Comparison of ENCODE assay signal across 8 cellular contexts in genomic region chr12:15982471-15982870, GRCh38.
DNase-seq lines count a peak whose midpoint lies in the region; ATAC-seq and TF ChIP-seq lines count a peak whose summit lies in the region.

No MANE protein-coding gene starts in this region.

- intact Hi-C loops in mammary epithelial cell (cut with micrococcal nuclease): loop anchor here (5.0 kb wide), 1 partner anchor 380 kb away; no protein-coding TSS in a partner anchor

- H4K20me1 ChIP-seq in mammary epithelial cell (ENCODE audit: insufficient read depth, low read length): no peaks in the 10 kb centered on the region

- no peak overlapping the region for H3K4me2 ChIP-seq in mammary epithelial cell (ENCODE audit: insufficient read depth, low read depth, low read length)

- H3K9me3 ChIP-seq in mammary epithelial cell (replicated peaks; ENCODE audit: insufficient read depth, low read length): no peaks in the 10 kb centered on the region

- peaks cover 3% of the 10 kb centered on the region for H3K36me3 ChIP-seq in mammary epithelial cell (ENCODE audit: insufficient read depth, low read length)

- CTCF ChIA-PET in mammary epithelial cell (lab: Charles Lee; ENCODE audit: low non-redundant PET): interaction anchor here (0.6 kb wide), 3 partner anchors 71 to 967 kb away, joined by 3 to 4 read pairs (median 4); partner anchors contain the start of gene DERA

- H3K9me3 Mint-ChIP-seq in activated T-cell treated with anti-CD3 and anti-CD28 coated beads, Interleukin-2, amount 50 U/mL, for 24 hours: no peaks in the 10 kb centered on the region

- no peak overlapping the region for H3K27ac ChIP-seq in mammary epithelial cell (ENCODE audit: insufficient read depth, low read depth, low read length)

- no peak for ATAC-seq in HG03342 (IDR thresholded peaks at IDR 0.05; ENCODE audit: unreplicated experiment)
- no peak for ATAC-seq in HG03135 (IDR thresholded peaks at IDR 0.05; ENCODE audit: unreplicated experiment)
- no peak for ATAC-seq in GM21390 (IDR thresholded peaks at IDR 0.05; ENCODE audit: unreplicated experiment)

- H3K27ac Mint-ChIP-seq in activated T-cell treated with anti-CD3 and anti-CD28 coated beads, Interleukin-2, amount 50 U/mL, for 24 hours: no peak overlapping the region

- BruUV-seq in mammary epithelial cell (replicated peaks; lab: Mats Ljungman, UMichigan): TSS peak; percentile 66

- H3K4me1 ChIP-seq in mammary epithelial cell (ENCODE audit: insufficient read depth, low read length): peaks cover 9% of the 10 kb centered on the region

- H3K27me3 ChIP-seq in mammary epithelial cell (ENCODE audit: insufficient read depth, low read length): no peaks in the 10 kb centered on the region

- H3K4me1 Mint-ChIP-seq in activated T-cell treated with anti-CD3 and anti-CD28 coated beads, Interleukin-2, amount 50 U/mL, for 24 hours (ENCODE audit: low read depth): peaks cover 5% of the 10 kb centered on the region

- TF ChIP-seq CTCF in mammary epithelial cell (conservative IDR thresholded peaks at IDR 0.05 in 1 of 2, IDR thresholded peaks at IDR 0.05 in 1 of 2; ENCODE audit: extremely low read depth in 1 of 2, insufficient read depth in 1 of 2, low read depth in 1 of 2, low read length in 2 of 2): peak; percentile 48 to 50

- DNase-seq in Caki2 (ENCODE audit: low read depth) (peak; percentile 14), M059J (ENCODE audit: low read depth) (peak; percentile 57), mammary epithelial cell (peak; percentile 21), medulla oblongata (ENCODE audit: extremely low spot score) (peak; percentile 11)
- no peak for DNase-seq in activated T-cell treated with anti-CD3 and anti-CD28 coated beads, Interleukin-2, amount 50 U/mL, for 24 hours

- H3K79me2 ChIP-seq in mammary epithelial cell (ENCODE audit: insufficient read depth, low read length): no peaks in the 10 kb centered on the region

- peaks cover 60% of the 10 kb centered on the region for H3K36me3 Mint-ChIP-seq in activated T-cell treated with anti-CD3 and anti-CD28 coated beads, Interleukin-2, amount 50 U/mL, for 24 hours (ENCODE audit: low read depth)

- H2AFZ ChIP-seq in mammary epithelial cell (ENCODE audit: low read depth, low read length): no peak overlapping the region

- in situ Hi-C loops in Caki2 (cut with HindIII; ENCODE audit: low pct_unique_long_range_greater_than_20kb, low sequenced_read_pairs): no loop called here
- in situ Hi-C loops in mammary epithelial cell (cut with MboI; ENCODE audit: low sequenced_read_pairs in 2 of 2): no loop called here

- H3K27me3 Mint-ChIP-seq in activated T-cell treated with anti-CD3 and anti-CD28 coated beads, Interleukin-2, amount 50 U/mL, for 24 hours: no peaks in the 10 kb centered on the region

- 17% methylated on average over 3 of the region's 3 CpGs for WGBS in mammary epithelial cell (ENCODE audit: low coverage, missing lambda C conversion rate)

- no peak overlapping the region for H3K4me3 ChIP-seq in mammary epithelial cell (replicated peaks in 1 of 3; ENCODE audit: insufficient read depth in 1 of 3, low read depth in 2 of 3, low read length in 3 of 3)

- no peak overlapping the region for H3K9ac ChIP-seq in mammary epithelial cell (ENCODE audit: insufficient read depth, low read length)

- dilution Hi-C loops in mammary epithelial cell (cut with HindIII; ENCODE audit: low sequenced_read_pairs): no loop called here

- no peak overlapping the region for H3K4me3 Mint-ChIP-seq in activated T-cell treated with anti-CD3 and anti-CD28 coated beads, Interleukin-2, amount 50 U/mL, for 24 hours
